In genomic region chr22:36301384-36301828, GRCh38 we compare ENCODE assay signal across 8 cellular contexts. TPM values are rescaled to one million over a fixed set of nuclear protein-coding genes. Genes with fewer than 3 reads are reported as not detected.
A peak's percentile ranks its signal among the peaks of the same experiment; 100 is the strongest.
DNase-seq lines count a peak whose midpoint lies in the region; ATAC-seq and TF ChIP-seq lines count a peak whose summit lies in the region.

No MANE protein-coding gene starts in this region.

- DNase-seq in NCI-H1092 (lab: John Stamatoyannopoulos, UW) = peak; percentile 42
- peak; percentile 64 for DNase-seq in T-helper 2 cell treated with Interferon-gamma antibody and Interleukin-4, amounts not matched to agents 5 μg/mL and 100 μg/mL, for 36 hours (ENCODE audit: low spot score)
- peak; percentile 59 for DNase-seq in amniotic epithelial cell (ENCODE audit: low read depth)
- DNase-seq in left ventricle myocardium superior = peak; percentile 84
- DNase-seq in retinal pigment epithelial cell (ENCODE audit: low read depth) = no peak

- ATAC-seq in left ventricle myocardium superior (peak; percentile 56), GM19455 (IDR thresholded peaks at IDR 0.05; ENCODE audit: unreplicated experiment) (no peak), HG03457 (IDR thresholded peaks at IDR 0.05; ENCODE audit: unreplicated experiment) (no peak)

- H3K27ac Mint-ChIP-seq in T-helper 2 cell treated with Interferon-gamma antibody and Interleukin-4, amounts not matched to agents 5 μg/mL and 100 μg/mL, for 36 hours = peak overlapping the region; percentile 49

- no peak overlapping the region for H3K4me3 Mint-ChIP-seq in T-helper 2 cell treated with Interferon-gamma antibody and Interleukin-4, amounts not matched to agents 5 μg/mL and 100 μg/mL, for 36 hours

- no peaks in the 10 kb centered on the region for H3K4me1 Mint-ChIP-seq in T-helper 2 cell treated with Interferon-gamma antibody and Interleukin-4, amounts not matched to agents 5 μg/mL and 100 μg/mL, for 36 hours (ENCODE audit: low read depth)

- H3K4me3 ChIP-seq in retinal pigment epithelial cell (ENCODE audit: low read length) = no peak overlapping the region

- TF ChIP-seq CTCF in GM12873 (IDR thresholded peaks at IDR 0.05; ENCODE audit: insufficient read depth, low read depth, low read length, missing control alignments) (peak; percentile 98), retinal pigment epithelial cell (conservative IDR thresholded peaks at IDR 0.05; ENCODE audit: low read depth, low read length) (peak; percentile 92)

- intact Hi-C loops in left ventricle myocardium superior (cut with micrococcal nuclease) = loop anchor here (5.0 kb wide), 1 partner anchor 171 kb away; no protein-coding TSS in a partner anchor

- H3K27me3 Mint-ChIP-seq in T-helper 2 cell treated with Interferon-gamma antibody and Interleukin-4, amounts not matched to agents 5 μg/mL and 100 μg/mL, for 36 hours (ENCODE audit: low read depth) = no peaks in the 10 kb centered on the region

- peaks cover 76% of the 10 kb centered on the region for H3K36me3 Mint-ChIP-seq in T-helper 2 cell treated with Interferon-gamma antibody and Interleukin-4, amounts not matched to agents 5 μg/mL and 100 μg/mL, for 36 hours (ENCODE audit: low read depth)

- H3K9me3 Mint-ChIP-seq in T-helper 2 cell treated with Interferon-gamma antibody and Interleukin-4, amounts not matched to agents 5 μg/mL and 100 μg/mL, for 36 hours = no peaks in the 10 kb centered on the region

RNA-seq across cellular contexts. Expression of gene APOL1, which starts 48.5 kb away (rescaled TPM):
- total RNA-seq in left ventricle myocardium superior = 17.6 TPM
